12 cellular contexts compared by ENCODE assay signal in the genomic region with DNA sequence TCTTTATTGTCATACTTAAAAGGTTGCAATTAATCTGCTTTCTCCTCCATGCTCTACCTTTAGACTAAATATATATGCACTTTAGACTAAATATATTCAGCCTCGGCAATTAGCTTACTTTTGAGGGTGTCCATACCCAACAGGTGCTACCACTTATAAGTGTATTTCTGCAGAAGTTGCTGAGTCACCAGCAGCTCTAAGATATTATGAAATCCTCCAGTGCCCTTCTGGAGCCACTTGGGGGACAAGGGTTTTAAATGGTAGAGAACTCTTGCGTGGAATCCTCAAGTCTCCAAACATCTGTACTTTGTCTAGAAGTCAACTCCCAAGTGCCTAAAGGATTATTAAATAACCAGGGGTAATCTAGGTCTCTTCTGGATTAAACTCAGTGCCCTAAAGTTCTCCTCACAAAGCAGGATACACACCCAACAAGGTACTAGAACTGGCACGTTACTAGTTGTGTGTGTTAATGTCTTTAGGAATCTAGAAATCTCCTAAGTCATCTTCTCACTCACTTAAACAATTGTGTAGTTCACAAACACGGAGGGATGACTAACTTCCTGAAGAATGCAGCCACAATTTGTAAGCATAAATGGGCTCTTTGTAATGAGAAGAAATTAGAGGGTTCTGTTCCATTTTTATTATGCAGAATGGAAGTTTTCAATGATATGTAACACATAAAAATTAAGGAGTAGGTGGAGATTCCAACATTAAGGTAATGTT.
DNase-seq lines count a peak whose midpoint lies in the region; ATAC-seq and TF ChIP-seq lines count a peak whose summit lies in the region.
"Had no signal": no experiment of that assay in that cellular context is flagged by ENCODE, and none has a peak within 500 bp of the region (broad histone marks: within the 10 kb centered on the region; RNA-seq: fewer than 3 reads in every experiment).

No MANE protein-coding gene starts in this region.

- no peak overlapping the region for H3K9ac ChIP-seq in IMR-90 (ENCODE audit: low read depth, low read length)
- no peak overlapping the region for H3K9ac ChIP-seq in mammary epithelial cell (ENCODE audit: insufficient read depth, low read length)
- H3K9ac ChIP-seq in mesendoderm (ENCODE audit: low read length), result no peak overlapping the region
- H3K9ac ChIP-seq in MM.1S (ENCODE audit: low read length), result no peak overlapping the region

- no peaks in the 10 kb centered on the region for H3K9me2 ChIP-seq in MM.1S (replicated peaks; ENCODE audit: insufficient read depth, low read length)

- H2AFZ ChIP-seq in IMR-90 (replicated peaks; ENCODE audit: low read length, poor library complexity) (no peak overlapping the region), mammary epithelial cell (ENCODE audit: low read depth, low read length) (peak overlapping the region; percentile 78), MM.1S (ENCODE audit: low read length) (no peak overlapping the region)

- H3K4me3 ChIP-seq in IMR-90 (ENCODE audit: insufficient read depth, low read depth, low read length) (no peak overlapping the region), mammary epithelial cell (replicated peaks in 1 of 3; ENCODE audit: insufficient read depth in 1 of 3, low read depth in 2 of 3, low read length in 3 of 3) (peak overlapping the region in 2 of 3 experiments; percentile 4 to 28), mesendoderm (ENCODE audit: low read length) (no peak overlapping the region), prostate gland (no peak overlapping the region), SJCRH30 (no peak overlapping the region), MM.1S (ENCODE audit: low read length) (no peak overlapping the region)

- H3F3A ChIP-seq in MM.1S (ENCODE audit: insufficient read depth, low read length), result no peaks in the 10 kb centered on the region

- POLR2A ChIA-PET in IMR-90 (lab: Charles Lee; ENCODE audit: unreplicated experiment), result no interaction called here

- H3K27me3 ChIP-seq in IMR-90 (ENCODE audit: control insufficient read depth, insufficient read depth, low read length) (no peaks in the 10 kb centered on the region), mammary epithelial cell (ENCODE audit: insufficient read depth, low read length) (no peaks in the 10 kb centered on the region), mesendoderm (ENCODE audit: insufficient read depth, low read length, poor library complexity) (no peaks in the 10 kb centered on the region), prostate gland (replicated peaks; ENCODE audit: insufficient read depth) (no peaks in the 10 kb centered on the region), SJCRH30 (no peaks in the 10 kb centered on the region), MM.1S (replicated peaks; ENCODE audit: insufficient read depth, low read length) (no peaks in the 10 kb centered on the region)

- H4K91ac ChIP-seq in IMR-90 (ENCODE audit: insufficient read depth, low read depth, low read length), result peak overlapping the region; percentile 56; the same call in 1 of the 2 replicates

- WGBS in IMR-90 (ENCODE audit: extremely low coverage in 2 of 2, insufficient read length in 1 of 2), 2 experiments, result no CpG with 5 or more reads among the region's 4 CpGs
- 39% methylated on average over 4 of the region's 4 CpGs for WGBS in mammary epithelial cell (ENCODE audit: low coverage, missing lambda C conversion rate)
- no CpG with 5 or more reads among the region's 4 CpGs for WGBS in mesendoderm (ENCODE audit: extremely low coverage, insufficient coverage, low lambda C conversion rate)
- 62% methylated on average over 4 of the region's 4 CpGs for WGBS in prostate gland

- H3K36me3 ChIP-seq in IMR-90 (ENCODE audit: control insufficient read depth, insufficient read depth, low read length), result no peaks in the 10 kb centered on the region
- no peaks in the 10 kb centered on the region for H3K36me3 ChIP-seq in mammary epithelial cell (ENCODE audit: insufficient read depth, low read length)
- H3K36me3 ChIP-seq in mesendoderm (ENCODE audit: control insufficient read depth, insufficient read depth, low read length), result no peaks in the 10 kb centered on the region
- H3K36me3 ChIP-seq in prostate gland, result no peaks in the 10 kb centered on the region
- no peaks in the 10 kb centered on the region for H3K36me3 ChIP-seq in SJCRH30
- H3K36me3 ChIP-seq in MM.1S (replicated peaks; ENCODE audit: insufficient read depth, low read length), result no peaks in the 10 kb centered on the region

- no peaks in the 10 kb centered on the region for H3K9me1 ChIP-seq in IMR-90 (ENCODE audit: insufficient read depth, low read length)

- H3K23ac ChIP-seq in IMR-90 (ENCODE audit: low read depth, low read length), result no peak overlapping the region
- H3K23ac ChIP-seq in mesendoderm (ENCODE audit: low read length), result no peak overlapping the region

- no peak overlapping the region for H2AK9ac ChIP-seq in IMR-90 (replicated peaks; ENCODE audit: low read depth, low read length, poor library complexity)

- intact Hi-C loops in IMR-90 (cut with micrococcal nuclease), result loop anchor here (10.0 kb wide), 2 partner anchors 287 to 943 kb away; no protein-coding TSS in a partner anchor
- intact Hi-C loops in mammary epithelial cell (cut with micrococcal nuclease), result no loop called here
- intact Hi-C loops in prostate gland (cut with DNase I), result no loop called here

- H3K18ac ChIP-seq in IMR-90 (ENCODE audit: low read depth, low read length) (peak overlapping the region; percentile 94; the same call in 1 of the 2 replicates), mesendoderm (ENCODE audit: low read length) (no peak overlapping the region)

- H3K4me2 ChIP-seq in IMR-90 (ENCODE audit: low read depth, low read length) (peak overlapping the region; percentile 50; the same call in 1 of the 2 replicates), mammary epithelial cell (ENCODE audit: insufficient read depth, low read depth, low read length) (peak overlapping the region; percentile 82), mesendoderm (ENCODE audit: low read length) (no peak overlapping the region), MM.1S (ENCODE audit: low read depth, low read length) (no peak overlapping the region)

- H4K8ac ChIP-seq in IMR-90 (ENCODE audit: low read depth in 2 of 2, low read length in 2 of 2) (peak overlapping the region in 1 of 2 experiments; percentile 0; a peak in 2 of 4 replicates), mesendoderm (ENCODE audit: low read depth, low read length) (no peak overlapping the region)

- BruUV-seq in IMR-90 (replicated peaks; lab: Mats Ljungman, UMichigan) (no TSS peak), mammary epithelial cell (replicated peaks; lab: Mats Ljungman, UMichigan) (no TSS peak)

- peaks cover 7% of the 10 kb centered on the region; the same call in 1 of the 2 replicates for H3K4me1 ChIP-seq in IMR-90 (ENCODE audit: control insufficient read depth, insufficient read depth, low read length)
- peaks cover 26% of the 10 kb centered on the region for H3K4me1 ChIP-seq in mammary epithelial cell (ENCODE audit: insufficient read depth, low read length)
- H3K4me1 ChIP-seq in mesendoderm (ENCODE audit: control insufficient read depth, low read depth, low read length), result no peaks in the 10 kb centered on the region
- no peaks in the 10 kb centered on the region for H3K4me1 ChIP-seq in prostate gland (replicated peaks)
- no peaks in the 10 kb centered on the region for H3K4me1 ChIP-seq in SJCRH30
- H3K4me1 ChIP-seq in MM.1S (ENCODE audit: low read length), result no peaks in the 10 kb centered on the region

- peak overlapping the region; percentile 7; the same call in 1 of the 2 replicates for H3K56ac ChIP-seq in IMR-90 (ENCODE audit: extremely low read depth, insufficient read depth, low read length)
- H3K56ac ChIP-seq in mesendoderm (ENCODE audit: low read length), result no peak overlapping the region

- ATAC-seq in IMR-90 (ENCODE audit: low read depth), result peak; percentile 93

- H4K20me1 ChIP-seq in IMR-90 (ENCODE audit: insufficient read depth, low read length) (no peaks in the 10 kb centered on the region), mammary epithelial cell (ENCODE audit: insufficient read depth, low read length) (no peaks in the 10 kb centered on the region), MM.1S (ENCODE audit: insufficient read depth, low read length) (no peaks in the 10 kb centered on the region)

- dilution Hi-C loops in IMR-90 (cut with HindIII; ENCODE audit: low sequenced_read_pairs, unreplicated experiment), result no loop called here
- dilution Hi-C loops in mammary epithelial cell (cut with HindIII; ENCODE audit: low sequenced_read_pairs), result no loop called here

- in situ Hi-C loops in IMR-90 (cut with MboI; ENCODE audit: low sequenced_read_pairs), result no loop called here
- in situ Hi-C loops in mammary epithelial cell (cut with MboI; ENCODE audit: low sequenced_read_pairs in 2 of 2), result no loop called here

- H4K5ac ChIP-seq in IMR-90 (ENCODE audit: low read depth, low read length), result peak overlapping the region; percentile 22; the same call in 1 of the 2 replicates
- no peak overlapping the region for H4K5ac ChIP-seq in mesendoderm (ENCODE audit: low read length)

- peak overlapping the region; percentile 56; the same call in 1 of the 2 replicates for H3K27ac ChIP-seq in IMR-90 (ENCODE audit: insufficient read depth, low read length)
- H3K27ac ChIP-seq in mammary epithelial cell (ENCODE audit: insufficient read depth, low read depth, low read length), result peak overlapping the region; percentile 75
- H3K27ac ChIP-seq in mesendoderm (ENCODE audit: low read depth, low read length), result no peak overlapping the region
- no peak overlapping the region for H3K27ac ChIP-seq in prostate gland
- H3K27ac ChIP-seq in SJCRH30, result no peak overlapping the region
- H3K27ac ChIP-seq in MM.1S (ENCODE audit: low read length), result no peak overlapping the region

- H3K79me2 ChIP-seq in mammary epithelial cell (ENCODE audit: insufficient read depth, low read length) (no peaks in the 10 kb centered on the region), mesendoderm (ENCODE audit: control insufficient read depth, insufficient read depth, low read length) (no peaks in the 10 kb centered on the region), MM.1S (ENCODE audit: low read length) (no peaks in the 10 kb centered on the region)

- TF ChIP-seq POLR2A in IMR-90 (IDR thresholded peaks at IDR 0.05; ENCODE audit: low read depth, low read length) (no peak), prostate gland (IDR thresholded peaks at IDR 0.05) (no peak)

- peak overlapping the region; percentile 22; the same call in 1 of the 3 replicates for H2BK15ac ChIP-seq in IMR-90 (ENCODE audit: low read depth, low read length)
- H2BK15ac ChIP-seq in mesendoderm (replicated peaks; ENCODE audit: low read depth), result no peak overlapping the region

- H2BK5ac ChIP-seq in IMR-90 (ENCODE audit: low read depth, low read length, poor library complexity, severe bottlenecking) (peak overlapping the region; percentile 74), mesendoderm (ENCODE audit: low read length) (no peak overlapping the region)

- H2BK20ac ChIP-seq in IMR-90 (ENCODE audit: low read depth, low read length), result peak overlapping the region; percentile 85

- CTCF ChIA-PET in IMR-90 (lab: Yijun Ruan, JAX) (interaction anchor here (0.8 kb wide), 1 partner anchor 137 kb away, joined by 3 read pairs; no protein-coding TSS in a partner anchor), mammary epithelial cell (lab: Charles Lee; ENCODE audit: low non-redundant PET) (no interaction called here)

- TF ChIP-seq RAD21 in IMR-90 (IDR thresholded peaks at IDR 0.05; ENCODE audit: low read length), result no peak

- H3K4ac ChIP-seq in IMR-90 (ENCODE audit: low read depth, low read length) (peak overlapping the region; percentile 64; the same call in 1 of the 2 replicates), mesendoderm (ENCODE audit: low read depth, low read length) (no peak overlapping the region)

- no peak for TF ChIP-seq CTCF in IMR-90 (conservative IDR thresholded peaks at IDR 0.05; ENCODE audit: low read depth, low read length)
- TF ChIP-seq CTCF in mammary epithelial cell (conservative IDR thresholded peaks at IDR 0.05 in 1 of 2, IDR thresholded peaks at IDR 0.05 in 1 of 2; ENCODE audit: extremely low read depth in 1 of 2, insufficient read depth in 1 of 2, low read depth in 1 of 2, low read length in 2 of 2), result no peak
- TF ChIP-seq CTCF in prostate gland (IDR thresholded peaks at IDR 0.05), result no peak
- TF ChIP-seq CTCF in MM.1S (IDR thresholded peaks at IDR 0.05; ENCODE audit: low read length), result no peak

- H3K14ac ChIP-seq in IMR-90 (replicated peaks; ENCODE audit: low read depth, low read length), result peak overlapping the region; percentile 12; the same call in 1 of the 2 replicates

- H2BK120ac ChIP-seq in IMR-90 (ENCODE audit: low read depth, low read length), result peak overlapping the region; percentile 82
- no peak overlapping the region for H2BK120ac ChIP-seq in mesendoderm (ENCODE audit: low read depth, low read length)

- H3K9me3 ChIP-seq in IMR-90 (ENCODE audit: control insufficient read depth, insufficient read depth, low read length), result no peaks in the 10 kb centered on the region
- no peaks in the 10 kb centered on the region for H3K9me3 ChIP-seq in mammary epithelial cell (replicated peaks; ENCODE audit: insufficient read depth, low read length)
- no peaks in the 10 kb centered on the region for H3K9me3 ChIP-seq in prostate gland
- no peaks in the 10 kb centered on the region for H3K9me3 ChIP-seq in SJCRH30 (replicated peaks)
- H3K9me3 ChIP-seq in MM.1S (replicated peaks; ENCODE audit: insufficient read depth, low read length), result no peaks in the 10 kb centered on the region

- H2AK5ac ChIP-seq in IMR-90 (ENCODE audit: low read depth, low read length), result no peak overlapping the region
- no peak overlapping the region for H2AK5ac ChIP-seq in mesendoderm (ENCODE audit: low read length)

- DNase-seq in AG20443 (ENCODE audit: low spot score) (peak; percentile 16), IMR-90 (peak; percentile 83), mammary epithelial cell (peak; percentile 86), mesendoderm (peak; percentile 52), prostate gland (ENCODE audit: low spot score) (no peak), SJCRH30 (no peak), NCI-H524 treated with DMSO at 0.1 percent for 48 hours (lab: John Stamatoyannopoulos, UW) (no peak), MM.1S (no peak)
- DNase-seq: activated CD4-positive, alpha-beta T cell treated with anti-CD3 and anti-CD28 coated beads for 4 hours; islet precursor cell; NCI-H526 treated with DMSO at 0.1 percent for 48 hours; stimulated activated CD8-positive, alpha-beta memory T cell treated with anti-CD3 and anti-CD28 coated beads, Interleukin-4, amount 100 ng/mL, for 48 hours had no signal

- H3K79me1 ChIP-seq in IMR-90 (ENCODE audit: low read depth in 1 of 2, low read length in 2 of 2) (no peaks in the 10 kb centered on the region), mesendoderm (ENCODE audit: low read length) (no peaks in the 10 kb centered on the region)

Comparison
In these comparisons a context has a peak if more than half of its experiments do, and no peak if none do; other contexts are left out.
1. DNase-seq: peak in AG20443 (single experiment), IMR-90 (single experiment), mammary epithelial cell (single experiment) and mesendoderm (single experiment); none in prostate gland (single experiment), SJCRH30 (0 of 2), NCI-H524 treated with DMSO at 0.1 percent for 48 hours (single experiment) and MM.1S (single experiment).
2. H3K27ac ChIP-seq: peak in IMR-90 (single experiment) and mammary epithelial cell (single experiment); none in mesendoderm (single experiment), prostate gland (0 of 2), SJCRH30 (single experiment) and MM.1S (single experiment).
3. H3K4me2 ChIP-seq: peak in IMR-90 (single experiment) and mammary epithelial cell (single experiment); none in mesendoderm (single experiment) and MM.1S (single experiment).
4. H3K4me3 ChIP-seq: peak in mammary epithelial cell (2 of 3); none in IMR-90 (single experiment), mesendoderm (single experiment), prostate gland (0 of 2), SJCRH30 (single experiment) and MM.1S (single experiment).